15 cellular contexts compared by ENCODE assay signal in the genomic region with DNA sequence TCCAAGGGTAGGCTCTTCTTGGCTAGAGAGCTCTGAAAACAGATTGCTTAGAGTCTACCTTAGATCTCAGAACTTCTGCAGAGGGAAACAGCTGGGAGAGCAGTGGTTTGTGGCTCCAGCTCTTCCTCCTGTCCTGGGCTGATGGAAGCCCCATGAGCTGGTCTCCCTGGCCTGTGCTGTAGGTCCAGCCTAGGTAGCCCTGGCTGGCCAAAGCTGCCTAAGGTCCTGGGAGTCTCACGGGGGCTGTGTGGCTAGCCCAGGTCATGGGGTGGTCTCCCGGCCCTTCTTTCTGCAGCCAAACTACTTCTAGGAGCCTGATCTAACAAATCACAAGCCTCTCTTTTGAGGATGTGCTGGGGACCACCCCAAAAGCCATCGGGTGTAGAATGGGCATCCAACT.
DNase-seq lines count a peak whose midpoint lies in the region; ATAC-seq and TF ChIP-seq lines count a peak whose summit lies in the region.
"Had no signal": no experiment of that assay in that cellular context is flagged by ENCODE, and none has a peak within 500 bp of the region (broad histone marks: within the 10 kb centered on the region; RNA-seq: fewer than 3 reads in every experiment).

No MANE protein-coding gene starts in this region.

- H3K27ac Mint-ChIP-seq in activated naive CD8-positive, alpha-beta T cell, result peak overlapping the region; percentile 59
- no peak overlapping the region for H3K27ac Mint-ChIP-seq in activated naive CD8-positive, alpha-beta T cell treated with anti-CD3 and anti-CD28 coated beads for 36 hours
- peak overlapping the region; percentile 68 for H3K27ac Mint-ChIP-seq in endodermal cell
- H3K27ac Mint-ChIP-seq in stimulated activated naive CD8-positive, alpha-beta T cell treated with anti-CD3 and anti-CD28 coated beads, Interleukin-15, amount 100 ng/mL, for 72 hours, result peak overlapping the region; percentile 42 to 93

- peaks cover 4% of the 10 kb centered on the region for H3K4me1 ChIP-seq in RWPE2 (ENCODE audit: insufficient read depth, poor library complexity, severe bottlenecking)
- H3K4me1 ChIP-seq in endodermal cell (ENCODE audit: control insufficient read depth, insufficient read depth, low read length), result peaks cover 4% of the 10 kb centered on the region

- H3K27me3 Mint-ChIP-seq in activated naive CD8-positive, alpha-beta T cell, result no peaks in the 10 kb centered on the region
- no peaks in the 10 kb centered on the region for H3K27me3 Mint-ChIP-seq in activated naive CD8-positive, alpha-beta T cell treated with anti-CD3 and anti-CD28 coated beads for 36 hours
- no peaks in the 10 kb centered on the region for H3K27me3 Mint-ChIP-seq in endodermal cell (ENCODE audit: insufficient read depth)
- no peaks in the 10 kb centered on the region for H3K27me3 Mint-ChIP-seq in stimulated activated naive CD8-positive, alpha-beta T cell treated with anti-CD3 and anti-CD28 coated beads, Interleukin-15, amount 100 ng/mL, for 72 hours

- no peaks in the 10 kb centered on the region for H3K9me3 Mint-ChIP-seq in activated naive CD8-positive, alpha-beta T cell (ENCODE audit: low read depth)
- H3K9me3 Mint-ChIP-seq in activated naive CD8-positive, alpha-beta T cell treated with anti-CD3 and anti-CD28 coated beads for 36 hours, result no peaks in the 10 kb centered on the region
- H3K9me3 Mint-ChIP-seq in endodermal cell, result no peaks in the 10 kb centered on the region
- H3K9me3 Mint-ChIP-seq in stimulated activated naive CD8-positive, alpha-beta T cell treated with anti-CD3 and anti-CD28 coated beads, Interleukin-15, amount 100 ng/mL, for 72 hours, result no peaks in the 10 kb centered on the region
- H3K9me3 Mint-ChIP-seq: activated T-helper 2 cell treated with anti-CD3 and anti-CD28 coated beads, Interferon-gamma antibody, Interleukin-2, Interleukin-4, amounts not matched to agents 10 μg/mL and 5 μg/mL and 100 μg/mL, durations not matched to agents 14 hours and 24 hours and 36 hours; neural progenitor cell had no signal

- H3K4me1 Mint-ChIP-seq in activated naive CD8-positive, alpha-beta T cell (ENCODE audit: low read depth), result peaks cover 81% of the 10 kb centered on the region
- peaks cover 65% of the 10 kb centered on the region for H3K4me1 Mint-ChIP-seq in activated naive CD8-positive, alpha-beta T cell treated with anti-CD3 and anti-CD28 coated beads for 36 hours
- peaks cover 12% of the 10 kb centered on the region for H3K4me1 Mint-ChIP-seq in endodermal cell
- peaks cover 83% of the 10 kb centered on the region for H3K4me1 Mint-ChIP-seq in stimulated activated naive CD8-positive, alpha-beta T cell treated with anti-CD3 and anti-CD28 coated beads, Interleukin-15, amount 100 ng/mL, for 72 hours

- no peak overlapping the region for H3K9ac ChIP-seq in endodermal cell (ENCODE audit: extremely low read depth, low read length, poor library complexity, severe bottlenecking)
- H3K9ac ChIP-seq: neural progenitor cell had no signal

- H3K4me3 Mint-ChIP-seq in activated naive CD8-positive, alpha-beta T cell, result no peak overlapping the region
- H3K4me3 Mint-ChIP-seq in activated naive CD8-positive, alpha-beta T cell treated with anti-CD3 and anti-CD28 coated beads for 36 hours, result no peak overlapping the region
- no peak overlapping the region for H3K4me3 Mint-ChIP-seq in endodermal cell
- H3K4me3 Mint-ChIP-seq in stimulated activated naive CD8-positive, alpha-beta T cell treated with anti-CD3 and anti-CD28 coated beads, Interleukin-15, amount 100 ng/mL, for 72 hours, result peak overlapping the region in 1 of 2 donors; percentile 61
- H3K4me3 Mint-ChIP-seq: neural progenitor cell had no signal

- ATAC-seq in RWPE2 (ENCODE audit: low read depth) (no peak), HG03520 (IDR thresholded peaks at IDR 0.05; ENCODE audit: unreplicated experiment) (no peak)
- no peak for ATAC-seq in stimulated activated naive CD8-positive, alpha-beta T cell treated with anti-CD3 and anti-CD28 coated beads, Interleukin-15, amount 100 ng/mL, for 72 hours
- ATAC-seq: right cardiac atrium had no signal

- H3K9me3 ChIP-seq in RWPE2 (ENCODE audit: severe bottlenecking) (no peaks in the 10 kb centered on the region), endodermal cell (ENCODE audit: control insufficient read depth, low read length) (no peaks in the 10 kb centered on the region)

- DNase-seq in activated naive CD8-positive, alpha-beta T cell treated with anti-CD3 and anti-CD28 coated beads for 36 hours, result no peak
- DNase-seq in RWPE2 (ENCODE audit: low spot score), result no peak
- no peak for DNase-seq in endodermal cell
- DNase-seq in stimulated activated naive CD8-positive, alpha-beta T cell treated with anti-CD3 and anti-CD28 coated beads, Interleukin-15, amount 100 ng/mL, for 72 hours, result no peak
- DNase-seq in activated gamma-delta T cell treated with Interleukin-2 at 50 U/mL for 16 hours, result no peak
- DNase-seq in NK-92 (lab: John Stamatoyannopoulos, UW; ENCODE audit: unreplicated experiment), result no peak
- DNase-seq: activated CD4-positive, CD25-positive, alpha-beta regulatory T cell treated with anti-CD3 and anti-CD28 coated beads, Interleukin-2, amount 50 U/mL, for 72 hours; AML-193; DMS79; stimulated activated CD8-positive, alpha-beta memory T cell treated with anti-CD3 and anti-CD28 coated beads, Interleukin-4, amount 100 ng/mL, for 48 hours had no signal

- H3K36me3 ChIP-seq in RWPE2 (ENCODE audit: low read depth) (no peaks in the 10 kb centered on the region; the same call in 1 of the 2 replicates), endodermal cell (ENCODE audit: control insufficient read depth, insufficient read depth, low read length) (no peaks in the 10 kb centered on the region)
- H3K36me3 ChIP-seq: neural progenitor cell had no signal

- TF ChIP-seq CTCF in RWPE2 (IDR thresholded peaks at IDR 0.05; ENCODE audit: poor library complexity, severe bottlenecking) (no peak), endodermal cell (conservative IDR thresholded peaks at IDR 0.05) (no peak)

- WGBS in endodermal cell (ENCODE audit: insufficient coverage in 1 of 2, insufficient read length in 1 of 2), 2 experiments, result 96 to 100% methylated on average over 2 to 3 of the region's 3 CpGs

- H3K27me3 ChIP-seq in RWPE2 (ENCODE audit: insufficient read depth, poor library complexity, severe bottlenecking) (no peaks in the 10 kb centered on the region), endodermal cell (ENCODE audit: control insufficient read depth, insufficient read depth, low read length, poor library complexity, severe bottlenecking) (no peaks in the 10 kb centered on the region)
- H3K27me3 ChIP-seq: neural progenitor cell had no signal

- H3K27ac ChIP-seq in RWPE2 (ENCODE audit: poor library complexity, severe bottlenecking) (peak overlapping the region; percentile 53), endodermal cell (ENCODE audit: low read depth, low read length) (no peak overlapping the region)
- H3K27ac ChIP-seq: neural progenitor cell had no signal

- no peaks in the 10 kb centered on the region for H3K36me3 Mint-ChIP-seq in activated naive CD8-positive, alpha-beta T cell
- H3K36me3 Mint-ChIP-seq in activated naive CD8-positive, alpha-beta T cell treated with anti-CD3 and anti-CD28 coated beads for 36 hours, result no peaks in the 10 kb centered on the region
- H3K36me3 Mint-ChIP-seq in endodermal cell (ENCODE audit: low read depth), result no peaks in the 10 kb centered on the region

- no peak overlapping the region for H3K4me3 ChIP-seq in RWPE2 (ENCODE audit: severe bottlenecking)
- H3K4me3 ChIP-seq in endodermal cell (ENCODE audit: low read length), result no peak overlapping the region
- H3K4me3 ChIP-seq: neural progenitor cell had no signal
